28 cellular contexts compared by ENCODE assay signal in genomic region chr10:13512564-13512963, GRCh38. TPM values are rescaled to one million over a fixed set of nuclear protein-coding genes. Genes with fewer than 3 reads are reported as not detected.
"Had no signal": no experiment of that assay in that cellular context is flagged by ENCODE, and none has a peak within 500 bp of the region (broad histone marks: within the 10 kb centered on the region; RNA-seq: fewer than 3 reads in every experiment).

No MANE protein-coding gene starts in this region.

- H3K4me1 ChIP-seq: adrenal gland, body of pancreas, esophagus squamous epithelium had no signal

- H3K27me3 ChIP-seq: adrenal gland, body of pancreas, esophagus squamous epithelium, gastroesophageal sphincter had no signal

- H3K27ac ChIP-seq: adrenal gland, body of pancreas, epithelial cell of prostate, esophagus squamous epithelium, gastroesophageal sphincter, WERI-Rb-1 had no signal

- H3K4me3 ChIP-seq: adrenal gland, body of pancreas, esophagus squamous epithelium, gastroesophageal sphincter had no signal

- H3K36me3 ChIP-seq: adrenal gland, esophagus squamous epithelium, WERI-Rb-1 had no signal

- DNase-seq: activated B cell treated with CpG ODN at 0.5 μM for 24 hours; activated CD4-positive, alpha-beta T cell treated with anti-CD3 and anti-CD28 coated beads for 48 hours; activated CD4-positive, alpha-beta T cell treated with anti-CD3 and anti-CD28 coated beads, Interleukin-2, amount 50 U/mL, for 1 hour; activated CD4-positive, alpha-beta T cell treated with anti-CD3 and anti-CD28 coated beads, Interleukin-2, amount 50 U/mL, for 48 hours; activated CD8-positive, alpha-beta memory T cell treated with anti-CD3 and anti-CD28 coated beads for 24 hours; activated CD8-positive, alpha-beta T cell treated with anti-CD3 and anti-CD28 coated beads for 36 hours; activated effector memory CD4-positive, alpha-beta T cell treated with anti-CD3 and anti-CD28 coated beads, Interleukin-2, amount 50 U/mL, for 16 hours; activated naive CD4-positive, alpha-beta T cell treated with anti-CD3 and anti-CD28 coated beads for 36 hours; activated naive CD8-positive, alpha-beta T cell treated with anti-CD3 and anti-CD28 coated beads for 36 hours; activated naive CD8-positive, alpha-beta T cell treated with anti-CD3 and anti-CD28 coated beads, Interleukin-2, amount 50 U/mL, for 24 hours; activated T-cell treated with anti-CD3 and anti-CD28 coated beads, Interleukin-2, amount 50 U/mL, for 4 hours; adrenal gland; amygdala; aorta; body of pancreas; caudate nucleus; cortex of kidney; dermis blood vessel endothelial cell; effector CD4-positive, alpha-beta T cell; esophagus squamous epithelium; foreskin melanocyte; T-helper 17 cell; T1000; WERI-Rb-1 had no signal

- H3K9me3 ChIP-seq: adrenal gland, body of pancreas, esophagus squamous epithelium, gastroesophageal sphincter had no signal

RNA-seq across cellular contexts. Expression of gene BEND7, which starts 16.2 kb away (rescaled TPM):
- total RNA-seq: activated B cell treated with CpG ODN at 0.5 μM for 24 hours; activated CD8-positive, alpha-beta T cell treated with anti-CD3 and anti-CD28 coated beads for 36 hours; activated naive CD4-positive, alpha-beta T cell treated with anti-CD3 and anti-CD28 coated beads for 36 hours; activated naive CD8-positive, alpha-beta T cell treated with anti-CD3 and anti-CD28 coated beads for 36 hours; activated T-helper 1 cell treated with anti-CD3 and anti-CD28 coated beads, Interleukin-12 subunit alpha, Interleukin-12 subunit beta, Interleukin-2, Interleukin-4 antibody, amounts not matched to agents 30 ng/mL and 10 ng/mL and 1 ng/mL, durations not matched to agents 14 hours and 24 hours and 36 hours; activated T-helper 2 cell treated with anti-CD3 and anti-CD28 coated beads, Interferon-gamma antibody, Interleukin-2, Interleukin-4, amounts not matched to agents 10 μg/mL and 5 μg/mL and 100 μg/mL, durations not matched to agents 14 hours and 24 hours and 36 hours had no signal
